Comparison of ENCODE assay signal across 7 cellular contexts in the genomic region with DNA sequence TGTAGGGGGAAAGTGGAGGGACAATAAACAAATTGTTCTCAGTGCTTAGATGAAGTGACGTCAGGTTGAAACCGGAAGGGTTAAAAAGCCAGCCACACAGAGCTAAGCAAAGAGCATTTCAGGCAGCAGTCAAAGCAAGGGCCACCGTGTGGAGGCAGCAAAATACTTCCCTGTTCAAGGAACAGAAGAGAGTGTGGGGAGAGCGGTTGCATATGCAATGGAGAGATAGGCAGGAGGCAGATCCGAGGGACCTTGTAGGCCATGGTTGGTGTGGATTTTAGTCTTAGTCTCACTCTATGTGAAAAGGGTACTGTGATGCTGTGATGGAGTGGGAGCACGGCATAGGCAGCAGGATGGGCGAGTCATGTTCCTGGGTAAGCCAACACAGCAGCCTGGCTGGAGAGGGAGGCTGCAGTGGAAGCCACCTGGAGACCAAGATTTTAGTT. TPM values are rescaled to one million over a fixed set of nuclear protein-coding genes. Genes with fewer than 3 reads are reported as not detected.
DNase-seq lines count a peak whose midpoint lies in the region; ATAC-seq and TF ChIP-seq lines count a peak whose summit lies in the region.

No MANE protein-coding gene starts in this region.

- no peaks in the 10 kb centered on the region for H3K27me3 Mint-ChIP-seq in neural crest cell (ENCODE audit: low read depth)

- in situ Hi-C loops in GM13977 (cut with MboI; ENCODE audit: low pct_unique_long_range_greater_than_20kb, low sequenced_read_pairs, unreplicated experiment) = no loop called here

- no peak for TF ChIP-seq POLR2A in GM18505 (IDR thresholded peaks at IDR 0.05; ENCODE audit: borderline replicate concordance, extremely low read depth, insufficient read depth, insufficient read length)

- peak; percentile 36 for TF ChIP-seq CTCF in GM13977 (IDR thresholded peaks at IDR 0.05; ENCODE audit: extremely low read depth, insufficient read depth, missing control alignments)
- no peak for TF ChIP-seq CTCF in neural crest cell (conservative IDR thresholded peaks at IDR 0.05)

- no peaks in the 10 kb centered on the region for H3K9me3 Mint-ChIP-seq in neural crest cell

- H3K4me3 Mint-ChIP-seq in neural crest cell = no peak overlapping the region

- no peaks in the 10 kb centered on the region for H3K36me3 Mint-ChIP-seq in neural crest cell (ENCODE audit: low read depth)

- no peak overlapping the region for H3K27ac Mint-ChIP-seq in neural crest cell (ENCODE audit: unreplicated experiment)

- H3K4me1 Mint-ChIP-seq in neural crest cell = peaks cover 19% of the 10 kb centered on the region

- DNase-seq in GM13977 (ENCODE audit: low spot score) (peak; percentile 57), NCI-H1436 (lab: John Stamatoyannopoulos, UW) (peak; percentile 46), astrocyte of the hippocampus (ENCODE audit: low read depth, low spot score) (peak; percentile 9), neural crest cell (ENCODE audit: low read depth, low spot score) (peak; percentile 21), NCI-H1105 (lab: John Stamatoyannopoulos, UW) (no peak), DMS79 treated with DMSO at 0.1 percent for 48 hours (lab: John Stamatoyannopoulos, UW) (no peak)

- ATAC-seq in GM18505 (IDR thresholded peaks at IDR 0.05; ENCODE audit: unreplicated experiment) = no peak

RNA-seq across cellular contexts. Expression of a gene that starts 3.8 kb away (rescaled TPM):
- total RNA-seq in neural crest cell = 11.9 and 13.2 TPM in 2 replicates

RNA-seq across cellular contexts. Expression of a gene that starts 45.2 kb away (rescaled TPM):
- total RNA-seq in neural crest cell = 28.4 and 30.0 TPM in 2 replicates

Comparison
In these comparisons a context has a peak if more than half of its experiments do, and no peak if none do; other contexts are left out.
1. DNase-seq: peak in GM13977 (single experiment), NCI-H1436 (single experiment), astrocyte of the hippocampus (single experiment) and neural crest cell (single experiment); none in NCI-H1105 (single experiment) and DMS79 treated with DMSO at 0.1 percent for 48 hours (single experiment).